ENCODE assay signal across 24 cellular contexts in the genomic region with DNA sequence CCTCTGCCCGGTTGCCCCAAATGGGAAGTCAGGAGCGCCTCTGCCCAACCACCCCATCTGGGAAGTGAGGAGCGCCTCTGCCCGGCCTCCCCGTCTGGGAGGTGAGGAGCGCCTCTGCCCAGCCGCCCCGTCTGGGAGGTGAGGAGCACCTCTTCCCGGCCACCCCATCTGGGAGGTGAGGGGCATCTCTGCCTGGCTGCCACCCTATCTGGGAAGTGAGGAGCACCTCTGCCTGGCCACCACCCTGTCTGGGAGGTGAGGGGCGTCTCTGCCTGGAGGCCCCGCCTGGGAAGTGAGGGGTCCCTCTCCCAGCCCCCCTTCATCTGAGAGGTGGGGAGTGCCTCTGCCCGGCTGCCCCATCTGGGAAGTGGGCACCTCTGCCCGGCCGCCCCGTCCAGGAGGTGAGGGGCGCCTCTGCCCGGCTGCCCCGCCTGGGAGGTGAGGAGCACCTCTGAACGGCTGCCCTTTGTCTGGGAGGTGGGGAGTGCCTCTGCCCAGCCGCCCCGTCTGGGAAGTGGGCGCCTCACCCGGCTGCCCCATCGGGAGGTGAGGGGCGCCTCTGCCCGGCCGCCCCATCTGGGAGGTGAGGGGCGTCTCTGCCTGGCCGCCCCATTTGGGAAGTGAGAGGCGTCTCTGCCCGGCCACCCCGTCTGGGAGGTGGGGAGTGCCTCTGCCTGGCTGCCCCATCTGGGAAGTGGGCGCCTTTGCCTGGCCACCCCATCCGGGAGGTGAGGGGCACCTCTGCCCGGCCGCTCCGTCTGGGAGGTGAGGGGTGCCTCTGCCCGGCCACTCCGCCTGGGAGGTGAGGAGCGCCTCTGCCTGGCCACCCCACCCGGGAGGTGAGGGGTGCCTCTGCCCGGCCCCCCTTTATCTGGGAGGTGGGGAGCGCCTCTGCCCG. TPM values are rescaled to one million over a fixed set of nuclear protein-coding genes. Genes with fewer than 3 reads are reported as not detected.
DNase-seq lines count a peak whose midpoint lies in the region; ATAC-seq lines count a peak whose summit lies in the region.
"Had no signal": no experiment of that assay in that cellular context is flagged by ENCODE, and none has a peak within 500 bp of the region (broad histone marks: within the 10 kb centered on the region; RNA-seq: fewer than 3 reads in every experiment).

No MANE protein-coding gene starts in this region.

- intact Hi-C loops in posterior vena cava (cut with DNase I) = no loop called here

- no peak overlapping the region for H3K4me3 Mint-ChIP-seq in stimulated activated naive CD8-positive, alpha-beta T cell treated with anti-CD3 and anti-CD28 coated beads, Interleukin-15, amount 100 ng/mL, for 72 hours
- H3K4me3 Mint-ChIP-seq: B cell; CD4-positive, alpha-beta T cell; CD8-positive, alpha-beta T cell had no signal

- DNase-seq in stimulated activated naive CD8-positive, alpha-beta T cell treated with anti-CD3 and anti-CD28 coated beads, Interleukin-15, amount 100 ng/mL, for 72 hours = no peak
- no peak for DNase-seq in stimulated activated naive CD8-positive, alpha-beta T cell treated with anti-CD3 and anti-CD28 coated beads, Interleukin-15, Interleukin-2, amounts not matched to agents 100 U/mL and 50 U/mL, for 24 hours
- peak; percentile 76 for DNase-seq in mesenteric fat pad (ENCODE audit: low spot score)
- peak; percentile 58 for DNase-seq in posterior vena cava (ENCODE audit: low spot score)
- no peak for DNase-seq in hypothalamus (lab: John Stamatoyannopoulos, UW)
- DNase-seq: AML-193; CD4-positive, alpha-beta T cell; CD8-positive, alpha-beta T cell; COR-L47; DMS 273 treated with DMSO at 0.1 percent for 48 hours; DMS153; DMS53; DMS79; DND-41; EL; GDM1 had no signal

- no peak overlapping the region for H3K27ac Mint-ChIP-seq in stimulated activated naive CD8-positive, alpha-beta T cell treated with anti-CD3 and anti-CD28 coated beads, Interleukin-15, amount 100 ng/mL, for 72 hours
- H3K27ac Mint-ChIP-seq: B cell; CD4-positive, alpha-beta T cell; CD8-positive, alpha-beta T cell had no signal

- no peaks in the 10 kb centered on the region for H3K4me1 Mint-ChIP-seq in stimulated activated naive CD8-positive, alpha-beta T cell treated with anti-CD3 and anti-CD28 coated beads, Interleukin-15, amount 100 ng/mL, for 72 hours
- H3K4me1 Mint-ChIP-seq: B cell had no signal

- no peaks in the 10 kb centered on the region for H3K9me3 Mint-ChIP-seq in stimulated activated naive CD8-positive, alpha-beta T cell treated with anti-CD3 and anti-CD28 coated beads, Interleukin-15, amount 100 ng/mL, for 72 hours
- H3K9me3 Mint-ChIP-seq: CD8-positive, alpha-beta T cell had no signal

- peaks cover 5% of the 10 kb centered on the region for H3K27me3 Mint-ChIP-seq in stimulated activated naive CD8-positive, alpha-beta T cell treated with anti-CD3 and anti-CD28 coated beads, Interleukin-15, amount 100 ng/mL, for 72 hours
- H3K27me3 Mint-ChIP-seq: B cell had no signal

- ATAC-seq in stimulated activated naive CD8-positive, alpha-beta T cell treated with anti-CD3 and anti-CD28 coated beads, Interleukin-15, amount 100 ng/mL, for 72 hours = peak; percentile 45
- ATAC-seq in stimulated activated naive CD8-positive, alpha-beta T cell treated with anti-CD3 and anti-CD28 coated beads, Interleukin-15, Interleukin-2, amounts not matched to agents 100 U/mL and 50 U/mL, for 24 hours = no peak
- ATAC-seq in GM19035 (IDR thresholded peaks at IDR 0.05; ENCODE audit: unreplicated experiment) = no peak
- ATAC-seq in HG03520 (IDR thresholded peaks at IDR 0.05; ENCODE audit: unreplicated experiment) = no peak
- ATAC-seq: A549; CD8-positive, alpha-beta T cell; GM12878 had no signal

RNA-seq across cellular contexts. Expression of gene PABPC1L2A, which starts 10.6 kb away (rescaled TPM):
- total RNA-seq in mesenteric fat pad (not detected), posterior vena cava (not detected)
- total RNA-seq: A172; B cell; CD4-positive, alpha-beta T cell; CD8-positive, alpha-beta T cell; Daoy; G401; GM12878 had no signal

Comparison
In these comparisons a context has a peak if more than half of its experiments do, and no peak if none do; other contexts are left out.
1. DNase-seq: peak in mesenteric fat pad (single experiment) and posterior vena cava (single experiment); none in stimulated activated naive CD8-positive, alpha-beta T cell treated with anti-CD3 and anti-CD28 coated beads, Interleukin-15, amount 100 ng/mL, for 72 hours (0 of 2), stimulated activated naive CD8-positive, alpha-beta T cell treated with anti-CD3 and anti-CD28 coated beads, Interleukin-15, Interleukin-2, amounts not matched to agents 100 U/mL and 50 U/mL, for 24 hours (single experiment) and hypothalamus (0 of 51).